ENCODE assay signal across 8 cellular contexts in the genomic region with DNA sequence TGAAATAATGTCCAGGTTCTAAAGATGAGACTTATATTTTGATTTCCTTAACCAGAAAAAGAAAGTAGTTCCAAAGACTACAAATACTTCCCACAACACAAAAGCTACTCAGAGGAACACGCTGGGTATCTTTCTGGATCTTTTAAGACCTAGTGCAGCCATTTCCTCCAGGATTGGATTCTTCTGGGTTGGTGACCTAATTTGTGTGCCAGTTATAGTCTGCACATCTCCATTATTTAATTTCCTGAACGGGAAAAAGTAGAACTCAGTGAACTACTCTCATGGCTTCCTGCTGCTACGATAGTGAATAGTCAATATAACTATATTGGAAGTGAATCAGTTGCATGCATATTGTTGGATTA. TPM values are rescaled to one million over a fixed set of nuclear protein-coding genes. Genes with fewer than 3 reads are reported as not detected.
DNase-seq lines count a peak whose midpoint lies in the region; ATAC-seq and TF ChIP-seq lines count a peak whose summit lies in the region.

No MANE protein-coding gene starts in this region.

- CTCF ChIA-PET in activated CD4-positive, alpha-beta memory T cell treated with anti-CD3 and anti-CD28 coated beads, Interleukin-2, amount 10 ng/mL, durations not matched to agents 7 days and 5 days (lab: Charles Lee): no interaction called here

- H3K4me3 ChIP-seq in HFF-Myc (replicated peaks; ENCODE audit: low read depth, low read length) (peak overlapping the region; percentile 89), iPS-11a (ENCODE audit: low read depth, low read length) (peak overlapping the region; percentile 77)

- TF ChIP-seq CTCF in HFF-Myc (IDR thresholded peaks at IDR 0.05; ENCODE audit: low read depth, low read length, missing control alignments): no peak
- TF ChIP-seq CTCF in GM10266 (IDR thresholded peaks at IDR 0.05; ENCODE audit: control insufficient read depth, insufficient read depth, low read depth, missing control alignments): no peak

- H3K27ac Mint-ChIP-seq in activated CD4-positive, alpha-beta memory T cell treated with anti-CD3 and anti-CD28 coated beads, Interleukin-2, amount 10 ng/mL, durations not matched to agents 7 days and 5 days: peak overlapping the region; percentile 94
- H3K27ac Mint-ChIP-seq in stimulated activated memory B cell treated with anti-CD40 and anti-IgM and Interleukin-4, amounts not matched to agents 10 μg/mL and 1 μg/mL and 100 μg/mL, for 72 hours: peak overlapping the region; percentile 88

- no peak for ATAC-seq in stimulated activated memory B cell treated with anti-CD40 and anti-IgM and Interleukin-4, amounts not matched to agents 10 μg/mL and 1 μg/mL and 100 μg/mL, for 72 hours
- no peak for ATAC-seq in GM21619 (IDR thresholded peaks at IDR 0.05; ENCODE audit: unreplicated experiment)

- peaks cover 1% of the 10 kb centered on the region for H3K27me3 Mint-ChIP-seq in activated CD4-positive, alpha-beta memory T cell treated with anti-CD3 and anti-CD28 coated beads, Interleukin-2, amount 10 ng/mL, durations not matched to agents 7 days and 5 days
- H3K27me3 Mint-ChIP-seq in stimulated activated memory B cell treated with anti-CD40 and anti-IgM and Interleukin-4, amounts not matched to agents 10 μg/mL and 1 μg/mL and 100 μg/mL, for 72 hours: no peaks in the 10 kb centered on the region

- DNase-seq in HFF-Myc (ENCODE audit: extremely low read depth, low read depth) (no peak), A172 (ENCODE audit: low spot score) (no peak), GM10266 (ENCODE audit: extremely low spot score) (no peak)
- no peak for DNase-seq in activated CD4-positive, alpha-beta memory T cell treated with anti-CD3 and anti-CD28 coated beads, Interleukin-2, amount 10 ng/mL, durations not matched to agents 7 days and 5 days
- no peak for DNase-seq in effector CD4-positive, alpha-beta T cell

- H3K4me3 Mint-ChIP-seq in activated CD4-positive, alpha-beta memory T cell treated with anti-CD3 and anti-CD28 coated beads, Interleukin-2, amount 10 ng/mL, durations not matched to agents 7 days and 5 days: peak overlapping the region; percentile 89
- H3K4me3 Mint-ChIP-seq in stimulated activated memory B cell treated with anti-CD40 and anti-IgM and Interleukin-4, amounts not matched to agents 10 μg/mL and 1 μg/mL and 100 μg/mL, for 72 hours: peak overlapping the region; percentile 96

- POLR2A ChIA-PET in activated CD4-positive, alpha-beta memory T cell treated with anti-CD3 and anti-CD28 coated beads, Interleukin-2, amount 10 ng/mL, durations not matched to agents 7 days and 5 days (lab: Charles Lee): no interaction called here

- H3K4me1 Mint-ChIP-seq in activated CD4-positive, alpha-beta memory T cell treated with anti-CD3 and anti-CD28 coated beads, Interleukin-2, amount 10 ng/mL, durations not matched to agents 7 days and 5 days: peaks cover 45% of the 10 kb centered on the region
- peaks cover 49% of the 10 kb centered on the region for H3K4me1 Mint-ChIP-seq in stimulated activated memory B cell treated with anti-CD40 and anti-IgM and Interleukin-4, amounts not matched to agents 10 μg/mL and 1 μg/mL and 100 μg/mL, for 72 hours

- no peaks in the 10 kb centered on the region for H3K9me3 Mint-ChIP-seq in activated CD4-positive, alpha-beta memory T cell treated with anti-CD3 and anti-CD28 coated beads, Interleukin-2, amount 10 ng/mL, durations not matched to agents 7 days and 5 days
- no peaks in the 10 kb centered on the region for H3K9me3 Mint-ChIP-seq in stimulated activated memory B cell treated with anti-CD40 and anti-IgM and Interleukin-4, amounts not matched to agents 10 μg/mL and 1 μg/mL and 100 μg/mL, for 72 hours

- peaks cover 27% of the 10 kb centered on the region for H3K36me3 Mint-ChIP-seq in activated CD4-positive, alpha-beta memory T cell treated with anti-CD3 and anti-CD28 coated beads, Interleukin-2, amount 10 ng/mL, durations not matched to agents 7 days and 5 days (ENCODE audit: low read depth)
- H3K36me3 Mint-ChIP-seq in stimulated activated memory B cell treated with anti-CD40 and anti-IgM and Interleukin-4, amounts not matched to agents 10 μg/mL and 1 μg/mL and 100 μg/mL, for 72 hours: peaks cover 20% of the 10 kb centered on the region

RNA-seq across cellular contexts. Expression of a gene that starts 1.5 kb away (rescaled TPM):
- total RNA-seq in activated CD4-positive, alpha-beta memory T cell treated with anti-CD3 and anti-CD28 coated beads, Interleukin-2, amount 10 ng/mL, durations not matched to agents 7 days and 5 days: 10 to 100 TPM; 23.8 to 24.0 TPM
- 26.0 and 41.6 TPM in 2 replicates for total RNA-seq in A172 (2014; rRNA removed; shearing (Covaris generic))
